Comparison of ENCODE assay signal across 3 cellular contexts in genomic region chrY:14755571-14755970, GRCh38.
"Had no signal": no experiment of that assay in that cellular context is flagged by ENCODE, and none has a peak within 500 bp of the region (broad histone marks: within the 10 kb centered on the region; RNA-seq: fewer than 3 reads in every experiment).

No MANE protein-coding gene starts in this region.

- DNase-seq: GDM1, GF-D8 had no signal

- ATAC-seq: GM12878 had no signal

- H3K4me3 ChIP-seq: GM12878 had no signal
